Comparison of ENCODE assay signal across 1 cellular context in genomic region chr16:68444058-68444657, GRCh38.
TF ChIP-seq lines count a peak whose summit lies in the region.

No MANE protein-coding gene starts in this region.

TF ChIP-seq in GM23338, 12 proteins besides CTCF, POLR2A, EP300 and RAD21 (continued from another document):
- TF ChIP-seq ZNF462 (CRISPR knock-in tag; IDR thresholded peaks at IDR 0.05): peak; percentile 71
- TF ChIP-seq STAT1 (IDR thresholded peaks at IDR 0.05; ENCODE audit: unreplicated experiment): no peak
TF ChIP-seq in GM23338: peak in this region for 2.
